In the genomic region with DNA sequence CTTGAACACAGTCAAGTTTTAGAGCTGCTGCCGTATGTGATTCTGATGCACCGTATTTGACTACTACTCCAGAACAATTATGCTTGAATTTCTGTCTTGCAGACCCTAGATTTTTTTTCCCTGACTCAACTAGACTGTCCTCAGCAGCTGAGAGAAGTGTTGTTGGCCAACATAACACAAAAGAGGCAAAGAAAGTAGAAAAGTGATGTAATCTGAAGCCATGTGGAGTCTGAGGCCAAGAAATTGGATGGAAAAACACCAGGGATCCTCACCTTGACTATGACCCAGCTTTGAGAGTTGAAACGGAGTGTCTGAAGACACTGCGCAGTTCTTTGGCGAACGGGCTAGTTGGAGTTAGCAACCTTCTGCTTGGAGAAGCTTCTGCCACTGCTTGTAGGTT, we compare ENCODE assay signal across 20 cellular contexts. TPM values are rescaled to one million over a fixed set of nuclear protein-coding genes. Genes with fewer than 3 reads are reported as not detected.
A peak's percentile ranks its signal among the peaks of the same experiment; 100 is the strongest.
DNase-seq lines count a peak whose midpoint lies in the region; ATAC-seq and TF ChIP-seq lines count a peak whose summit lies in the region.
"Had no signal": no experiment of that assay in that cellular context is flagged by ENCODE, and none has a peak within 500 bp of the region (broad histone marks: within the 10 kb centered on the region; RNA-seq: fewer than 3 reads in every experiment).

No MANE protein-coding gene starts in this region.

- WGBS in IMR-90 (ENCODE audit: extremely low coverage in 2 of 2, insufficient read length in 1 of 2), 2 experiments = 83% methylated on average over 1 of the region's 6 CpGs; no CpG with 5 or more reads in 1 of the 2 experiments
- WGBS in spleen, 5 donors = 92 to 98% (median 94%) methylated on average over 6 of the region's 6 CpGs

- ATAC-seq in IMR-90 (ENCODE audit: low read depth) = no peak
- ATAC-seq: A549; CD8-positive, alpha-beta T cell; Right ventricle myocardium inferior had no signal

- no peak overlapping the region for H2AK9ac ChIP-seq in IMR-90 (replicated peaks; ENCODE audit: low read depth, low read length, poor library complexity)

- H3K4me1 ChIP-seq in IMR-90 (ENCODE audit: control insufficient read depth, insufficient read depth, low read length) (peaks cover 13% of the 10 kb centered on the region), spleen (peaks cover 0 to 19% (median 9%) of the 10 kb centered on the region in 6 donors)
- H3K4me1 ChIP-seq: HAP-1 had no signal

- H3K36me3 ChIP-seq in IMR-90 (ENCODE audit: control insufficient read depth, insufficient read depth, low read length) (no peaks in the 10 kb centered on the region), spleen (no peaks in the 10 kb centered on the region)
- H3K36me3 ChIP-seq: BLaER1, HAP-1 had no signal

- H3K9me1 ChIP-seq in IMR-90 (ENCODE audit: insufficient read depth, low read length) = peaks cover 14% of the 10 kb centered on the region

- no peak overlapping the region for H3K18ac ChIP-seq in IMR-90 (ENCODE audit: low read depth, low read length)

- no peak overlapping the region for H2BK120ac ChIP-seq in IMR-90 (ENCODE audit: low read depth, low read length)

- H2AK5ac ChIP-seq in IMR-90 (ENCODE audit: low read depth, low read length) = no peak overlapping the region

- BruUV-seq in IMR-90 (replicated peaks; lab: Mats Ljungman, UMichigan) = no TSS peak

- CTCF ChIA-PET in IMR-90 (lab: Yijun Ruan, JAX) = interaction anchor here (0.7 to 1.3 kb wide), 4 partner anchors 9 to 167 kb away, joined by 3 to 10 read pairs (median 3); no protein-coding TSS in a partner anchor
- CTCF ChIA-PET in activated CD4-positive, alpha-beta memory T cell treated with anti-CD3 and anti-CD28 coated beads for 36 hours (lab: Charles Lee) = interaction anchor here (2.9 to 10.5 kb wide), 4 partner anchors 8 to 166 kb away, joined by 16 to 246 read pairs (median 40); no protein-coding TSS in a partner anchor

- in situ Hi-C loops in IMR-90 (cut with MboI; ENCODE audit: low sequenced_read_pairs) (loop anchor here (5.0 kb wide), 1 partner anchor 150 kb away; no protein-coding TSS in a partner anchor), SK-MEL-5 (cut with HindIII; ENCODE audit: low pct_unique_long_range_greater_than_20kb, low sequenced_read_pairs) (no loop called here)

- no peak for TF ChIP-seq RAD21 in IMR-90 (IDR thresholded peaks at IDR 0.05; ENCODE audit: low read length)

- H3K4me1 Mint-ChIP-seq in activated CD4-positive, alpha-beta memory T cell treated with anti-CD3 and anti-CD28 coated beads for 36 hours (ENCODE audit: low read depth) = peaks cover 7% of the 10 kb centered on the region

- H3K79me1 ChIP-seq in IMR-90 (ENCODE audit: low read depth in 1 of 2, low read length in 2 of 2) = 0 out of 4 replicates have a peak, but pooled peaks cover 0 to 3% of the 10 kb centered on the region in 2 experiments

- H3K9ac ChIP-seq in IMR-90 (ENCODE audit: low read depth, low read length) = no peak overlapping the region
- H3K9ac ChIP-seq: BLaER1 had no signal

- H3K56ac ChIP-seq in IMR-90 (ENCODE audit: extremely low read depth, insufficient read depth, low read length) = no peak overlapping the region

- no peaks in the 10 kb centered on the region for H4K20me1 ChIP-seq in IMR-90 (ENCODE audit: insufficient read depth, low read length)
- H4K20me1 ChIP-seq: BLaER1 had no signal

- H3K23ac ChIP-seq in IMR-90 (ENCODE audit: low read depth, low read length) = no peak overlapping the region

- POLR2A ChIA-PET in IMR-90 (lab: Charles Lee; ENCODE audit: unreplicated experiment) = no interaction called here
- POLR2A ChIA-PET in activated CD4-positive, alpha-beta memory T cell treated with anti-CD3 and anti-CD28 coated beads for 36 hours (lab: Charles Lee) = no interaction called here

- H3K4me3 Mint-ChIP-seq in activated CD4-positive, alpha-beta memory T cell treated with anti-CD3 and anti-CD28 coated beads for 36 hours = no peak overlapping the region
- H3K4me3 Mint-ChIP-seq: CD8-positive, alpha-beta T cell had no signal

- H4K8ac ChIP-seq in IMR-90 (ENCODE audit: low read depth in 2 of 2, low read length in 2 of 2) = no peak overlapping the region

- no peaks in the 10 kb centered on the region for H3K36me3 Mint-ChIP-seq in activated CD4-positive, alpha-beta memory T cell treated with anti-CD3 and anti-CD28 coated beads for 36 hours
- H3K36me3 Mint-ChIP-seq: CD8-positive, alpha-beta T cell had no signal

- no peak overlapping the region for H3K4ac ChIP-seq in IMR-90 (ENCODE audit: low read depth, low read length)

- no peak overlapping the region for H3K27ac Mint-ChIP-seq in activated CD4-positive, alpha-beta memory T cell treated with anti-CD3 and anti-CD28 coated beads for 36 hours
- H3K27ac Mint-ChIP-seq: CD8-positive, alpha-beta T cell had no signal

- H3K14ac ChIP-seq in IMR-90 (replicated peaks; ENCODE audit: low read depth, low read length) = no peak overlapping the region

- H3K4me2 ChIP-seq in IMR-90 (ENCODE audit: low read depth, low read length) = no peak overlapping the region
- H3K4me2 ChIP-seq: A549, BLaER1 had no signal

- H2BK20ac ChIP-seq in IMR-90 (ENCODE audit: low read depth, low read length) = no peak overlapping the region

- H2BK5ac ChIP-seq in IMR-90 (ENCODE audit: low read depth, low read length, poor library complexity, severe bottlenecking) = no peak overlapping the region

- H3K4me3 ChIP-seq in IMR-90 (ENCODE audit: insufficient read depth, low read depth, low read length) = no peak overlapping the region
- no peak overlapping the region for H3K4me3 ChIP-seq in fibroblast of mammary gland (ENCODE audit: control insufficient read depth, low read depth, low read length)
- no peak overlapping the region for H3K4me3 ChIP-seq in spleen
- H3K4me3 ChIP-seq: A549, BLaER1, HAP-1, PC-9, SK-N-MC had no signal

- no peak overlapping the region for H2AFZ ChIP-seq in IMR-90 (replicated peaks; ENCODE audit: low read length, poor library complexity)
- H2AFZ ChIP-seq: PC-9 had no signal

- DNase-seq in IMR-90 = peak; percentile 31
- peak; percentile 32 for DNase-seq in SK-MEL-5 (ENCODE audit: low read depth, low spot score)
- peak; percentile 20 for DNase-seq in fibroblast of mammary gland (ENCODE audit: low read depth)
- peak; percentile 39 for DNase-seq in pons (ENCODE audit: low spot score)
- DNase-seq in COR-L47 (lab: John Stamatoyannopoulos, UW) = no peak
- DNase-seq in activated CD4-positive, alpha-beta memory T cell treated with anti-CD3 and anti-CD28 coated beads for 36 hours = no peak
- DNase-seq in spleen = no peak
- DNase-seq: CD8-positive, alpha-beta T cell; NCI-H1092 treated with DMSO at 0.1 percent for 48 hours; NCI-H146; NCI-H2029 treated with DMSO at 0.1 percent for 48 hours; NCI-H2171; NCI-H526 had no signal

- TF ChIP-seq POLR2A in IMR-90 (IDR thresholded peaks at IDR 0.05; ENCODE audit: low read depth, low read length) = no peak
- TF ChIP-seq POLR2A in spleen (IDR thresholded peaks at IDR 0.05) = no peak

- no peak overlapping the region for H4K91ac ChIP-seq in IMR-90 (ENCODE audit: insufficient read depth, low read depth, low read length)

- H3K27me3 Mint-ChIP-seq in activated CD4-positive, alpha-beta memory T cell treated with anti-CD3 and anti-CD28 coated beads for 36 hours = no peaks in the 10 kb centered on the region

- H3K27me3 ChIP-seq in IMR-90 (ENCODE audit: control insufficient read depth, insufficient read depth, low read length) (no peaks in the 10 kb centered on the region), spleen (replicated peaks in 1 of 7) (peaks cover 0 to 6% (median 0%) of the 10 kb centered on the region in 7 donors)
- H3K27me3 ChIP-seq: BLaER1 had no signal

- dilution Hi-C loops in IMR-90 (cut with HindIII; ENCODE audit: low sequenced_read_pairs, unreplicated experiment) = loop anchor here (25.0 kb wide), 1 partner anchor 165 kb away; no protein-coding TSS in a partner anchor

- no peaks in the 10 kb centered on the region for H3K9me3 ChIP-seq in IMR-90 (ENCODE audit: control insufficient read depth, insufficient read depth, low read length)
- no peaks in the 10 kb centered on the region for H3K9me3 ChIP-seq in spleen
- H3K9me3 ChIP-seq: A549, BLaER1, HAP-1 had no signal

- H3K27ac ChIP-seq in IMR-90 (ENCODE audit: insufficient read depth, low read length) (no peak overlapping the region), spleen (no peak overlapping the region)
- H3K27ac ChIP-seq: A549, BLaER1, SK-N-MC had no signal

- intact Hi-C loops in IMR-90 (cut with micrococcal nuclease) = no loop called here
- intact Hi-C loops in activated CD4-positive, alpha-beta memory T cell treated with anti-CD3 and anti-CD28 coated beads for 36 hours (cut with micrococcal nuclease) = no loop called here
- intact Hi-C loops in spleen (cut with DNase I; ENCODE audit: low total_unique reads) = no loop called here

- H3K9me3 Mint-ChIP-seq in activated CD4-positive, alpha-beta memory T cell treated with anti-CD3 and anti-CD28 coated beads for 36 hours = no peaks in the 10 kb centered on the region
- H3K9me3 Mint-ChIP-seq: CD8-positive, alpha-beta T cell had no signal

- no peak for TF ChIP-seq CTCF in IMR-90 (conservative IDR thresholded peaks at IDR 0.05; ENCODE audit: low read depth, low read length)
- TF ChIP-seq CTCF in fibroblast of mammary gland (conservative IDR thresholded peaks at IDR 0.05; ENCODE audit: control insufficient read depth, insufficient read depth, low read depth, low read length) = no peak
- TF ChIP-seq CTCF in spleen (IDR thresholded peaks at IDR 0.05 in 8 of 11, conservative IDR thresholded peaks at IDR 0.05 in 3 of 11) = no peak

- no peak overlapping the region for H4K5ac ChIP-seq in IMR-90 (ENCODE audit: low read depth, low read length)

- H2BK15ac ChIP-seq in IMR-90 (ENCODE audit: low read depth, low read length) = no peak overlapping the region

RNA-seq across cellular contexts. Expression of gene FGF1, which starts 36.3 kb away (rescaled TPM):
- total RNA-seq in IMR-90 (2012; rRNA removed) = 7.7 and 8.1 TPM in 2 replicates
- 7.6 and 8.5 TPM in 2 replicates for polyA plus RNA-seq in IMR-90 (2012; rRNA removed)
- 2.3 and 3.6 TPM in 2 replicates for polyA plus RNA-seq in IMR-90 (2012; cell fraction: cytosol; rRNA removed)
- 0.82 and 5.7 TPM in 2 replicates for polyA plus RNA-seq in IMR-90 (2012; cell fraction: nucleus; rRNA removed; ENCODE audit: low replicate concordance)
- total RNA-seq in SK-MEL-5 (2014; rRNA removed; shearing (Covaris generic)) = not detected in 2 replicates
- not detected in 2 replicates for polyA plus RNA-seq in SK-MEL-5 (2015; cell fraction: cytosol; rRNA removed)
- polyA plus RNA-seq in SK-MEL-5 (2015; cell fraction: nucleus; rRNA removed) = 0.56 TPM in 1 of 2 replicates, not detected in the other
- total RNA-seq in activated CD4-positive, alpha-beta memory T cell treated with anti-CD3 and anti-CD28 coated beads for 36 hours = not detected
- total RNA-seq in spleen = 10 to 100 TPM in 1 of 7 donors, 1 to 10 TPM in 5, under 1 TPM in 1; 0.47 to 12.9 (median 2.5) TPM
- polyA plus RNA-seq in spleen = 1 to 10 TPM in 2 of 3 donors, under 1 TPM in 1; 0.32 to 4.1 (median 2.7) TPM
- total RNA-seq: CD8-positive, alpha-beta T cell; HT-29 had no signal

RNA-seq across cellular contexts. Expression of gene ARHGAP26, which starts 48.0 kb away (rescaled TPM):
- 0.54 and 0.56 TPM in 2 replicates for total RNA-seq in IMR-90 (2012; rRNA removed)
- polyA plus RNA-seq in IMR-90 (2012; rRNA removed) = 0.27 and 0.56 TPM in 2 replicates
- polyA plus RNA-seq in IMR-90 (2012; cell fraction: cytosol; rRNA removed) = 0.06 and 0.13 TPM in 2 replicates
- 0.40 and 2.1 TPM in 2 replicates for polyA plus RNA-seq in IMR-90 (2012; cell fraction: nucleus; rRNA removed; ENCODE audit: low replicate concordance)
- 9.3 and 11.8 TPM in 2 replicates for total RNA-seq in SK-MEL-5 (2014; rRNA removed; shearing (Covaris generic))
- polyA plus RNA-seq in SK-MEL-5 (2015; cell fraction: cytosol; rRNA removed) = 6.2 and 7.0 TPM in 2 replicates
- polyA plus RNA-seq in SK-MEL-5 (2015; cell fraction: nucleus; rRNA removed) = 24.2 and 30.6 TPM in 2 replicates
- total RNA-seq in activated CD4-positive, alpha-beta memory T cell treated with anti-CD3 and anti-CD28 coated beads for 36 hours = 10 to 100 TPM; 16.4 to 16.9 TPM
- 100 to 1,000 TPM in 1 of 7 donors, 10 to 100 TPM in 6; 33.6 to 148 (median 65.9) TPM for total RNA-seq in spleen
- polyA plus RNA-seq in spleen = 1 to 10 TPM; 4.2 to 5.9 (median 4.2) TPM

Comparison
In these comparisons a context has a peak if more than half of its experiments do, and no peak if none do; other contexts are left out.
1. DNase-seq: peak in IMR-90 (single experiment), SK-MEL-5 (single experiment), fibroblast of mammary gland (single experiment) and pons (single experiment); none in COR-L47 (single experiment), activated CD4-positive, alpha-beta memory T cell treated with anti-CD3 and anti-CD28 coated beads for 36 hours (single experiment) and spleen (single experiment).